Comparison of ENCODE assay signal across 8 cellular contexts in the genomic region with DNA sequence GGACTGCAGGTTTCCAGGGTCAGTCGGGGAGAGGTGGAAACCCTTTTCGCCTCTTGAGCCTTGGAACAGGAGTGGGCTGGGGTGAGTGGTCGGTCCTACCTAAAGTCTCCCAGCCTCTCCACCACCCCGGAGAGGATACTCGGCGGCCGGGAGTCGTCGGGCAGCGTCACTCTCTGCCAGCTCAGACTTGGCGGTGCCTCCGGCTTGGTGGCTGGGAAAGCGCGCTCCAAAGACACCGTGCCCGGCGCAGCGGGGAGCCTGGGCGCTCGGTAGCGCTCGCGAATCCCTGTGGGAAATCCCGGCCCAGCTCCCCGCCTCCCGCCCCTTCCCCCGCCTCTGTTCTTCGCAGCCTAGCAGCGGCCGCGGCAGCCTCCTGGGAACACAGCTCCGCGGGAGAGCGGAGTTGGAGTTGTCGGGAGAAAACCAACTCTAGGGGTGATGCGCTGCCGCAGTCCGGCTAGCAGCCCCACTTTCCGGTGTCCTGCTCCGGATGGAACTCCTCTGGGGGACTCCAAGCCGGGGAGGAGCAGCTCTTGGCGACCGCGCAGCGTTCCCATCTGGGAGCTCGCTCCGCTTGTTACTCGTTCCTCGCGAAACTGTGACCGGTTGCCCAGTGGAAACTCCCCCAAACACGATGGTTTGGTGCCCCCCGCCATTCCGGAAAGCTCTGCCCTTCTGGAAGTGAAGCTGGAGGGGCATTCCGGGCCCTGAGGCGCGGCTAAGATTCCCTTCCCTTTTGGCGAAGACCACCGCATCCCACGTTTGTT. TPM values are rescaled to one million over a fixed set of nuclear protein-coding genes. Genes with fewer than 3 reads are reported as not detected.
DNase-seq lines count a peak whose midpoint lies in the region; ATAC-seq and TF ChIP-seq lines count a peak whose summit lies in the region.

No MANE protein-coding gene starts in this region.

- H3K27me3 Mint-ChIP-seq in IgD-negative memory B cell (peaks cover 27% of the 10 kb centered on the region), nephron progenitor cell (ENCODE audit: low read depth, poor library complexity) (peaks cover 74% of the 10 kb centered on the region)

- H3K4me1 ChIP-seq in BE2C (no peaks in the 10 kb centered on the region), colonic mucosa (no peaks in the 10 kb centered on the region)

- H3K27ac Mint-ChIP-seq in IgD-negative memory B cell (peak overlapping the region in 1 of 3 donors; percentile 59), nephron progenitor cell (no peak overlapping the region)

- H3K36me3 ChIP-seq in BE2C (no peaks in the 10 kb centered on the region), colonic mucosa (no peaks in the 10 kb centered on the region)

- H3K4me3 ChIP-seq in BE2C (ENCODE audit: low read depth, low read length) (peak overlapping the region; percentile 31), colonic mucosa (peak overlapping the region; percentile 43)

- peaks cover 3 to 7% (median 6%) of the 10 kb centered on the region in 3 donors for H3K4me1 Mint-ChIP-seq in IgD-negative memory B cell
- H3K4me1 Mint-ChIP-seq in nephron progenitor cell = peaks cover 32% of the 10 kb centered on the region

- ATAC-seq in GM18907 (IDR thresholded peaks at IDR 0.05; ENCODE audit: unreplicated experiment) = no peak
- ATAC-seq in GM18498 (IDR thresholded peaks at IDR 0.05; ENCODE audit: unreplicated experiment) = no peak

- H3K4me3 Mint-ChIP-seq in IgD-negative memory B cell (peak overlapping the region; percentile 46 to 92 (median 83)), nephron progenitor cell (peak overlapping the region; percentile 93)

- H3K9me3 ChIP-seq in BE2C = no peaks in the 10 kb centered on the region
- no peaks in the 10 kb centered on the region for H3K9me3 ChIP-seq in colonic mucosa

- intact Hi-C loops in colonic mucosa (cut with DNase I) = loop anchor here (10.0 kb wide), 1 partner anchor 708 kb away; no protein-coding TSS in a partner anchor

- no peak overlapping the region for H3K9ac ChIP-seq in colonic mucosa (ENCODE audit: low read depth in 2 of 2, low read length in 2 of 2)

- DNase-seq in BE2C (peak; percentile 23), colonic mucosa (no peak), nephron progenitor cell (peak; percentile 59), SHP77 treated with DMSO at 0.1 percent for 48 hours (lab: John Stamatoyannopoulos, UW) (no peak), germinal center (ENCODE audit: low spot score) (no peak)

- H3K9me3 Mint-ChIP-seq in IgD-negative memory B cell (no peaks in the 10 kb centered on the region), nephron progenitor cell (no peaks in the 10 kb centered on the region)

- no peak overlapping the region for H3K27ac ChIP-seq in colonic mucosa

- H3K27me3 ChIP-seq in BE2C (peaks cover 59% of the 10 kb centered on the region), colonic mucosa (peaks cover 29% of the 10 kb centered on the region)

- H3K36me3 Mint-ChIP-seq in IgD-negative memory B cell (no peaks in the 10 kb centered on the region), nephron progenitor cell (ENCODE audit: low read depth) (no peaks in the 10 kb centered on the region)

- no peak for TF ChIP-seq CTCF in BE2C (IDR thresholded peaks at IDR 0.05; ENCODE audit: low read depth, low read length)
- no peak for TF ChIP-seq CTCF in colonic mucosa (IDR thresholded peaks at IDR 0.05)
- no peak for TF ChIP-seq CTCF in nephron progenitor cell (IDR thresholded peaks at IDR 0.05)

RNA-seq across cellular contexts. Expression of gene EPHB1, which starts 1.4 kb away (rescaled TPM):
- 0.65 TPM for polyA plus RNA-seq in BE2C (2012; ENCODE audit: insufficient read depth, insufficient read length, low read depth)
- 0.71 TPM for polyA plus RNA-seq in IgD-negative memory B cell
- total RNA-seq in colonic mucosa = under 1 TPM; 0.40 to 0.74 TPM

Comparison
In these comparisons a context has a peak if more than half of its experiments do, and no peak if none do; other contexts are left out.
1. DNase-seq: peak in BE2C (single experiment) and nephron progenitor cell (single experiment); none in colonic mucosa (single experiment), SHP77 treated with DMSO at 0.1 percent for 48 hours (single experiment) and germinal center (single experiment).